In genomic region chr6:148557796-148558457, GRCh38 we compare ENCODE assay signal across 11 cellular contexts.
DNase-seq lines count a peak whose midpoint lies in the region; ATAC-seq and TF ChIP-seq lines count a peak whose summit lies in the region.
"Had no signal": no experiment of that assay in that cellular context is flagged by ENCODE, and none has a peak within 500 bp of the region (broad histone marks: within the 10 kb centered on the region; RNA-seq: fewer than 3 reads in every experiment).

No MANE protein-coding gene starts in this region.

- H3K9me3 ChIP-seq in left ventricle myocardium inferior (replicated peaks), result peaks cover 10% of the 10 kb centered on the region
- H3K9me3 ChIP-seq: SJCRH30, vagina had no signal

- H3K27ac ChIP-seq in left ventricle myocardium inferior (replicated peaks), result no peak overlapping the region
- H3K27ac ChIP-seq: SJCRH30, vagina had no signal

- TF ChIP-seq CTCF in left ventricle myocardium inferior (IDR thresholded peaks at IDR 0.05; ENCODE audit: borderline replicate concordance) (no peak), choroid plexus epithelial cell (conservative IDR thresholded peaks at IDR 0.05; ENCODE audit: low read depth, low read length) (no peak)

- peaks cover 9 to 15% of the 10 kb centered on the region in 2 donors for H3K9me3 Mint-ChIP-seq in stimulated activated naive CD8-positive, alpha-beta T cell treated with anti-CD3 and anti-CD28 coated beads, Interleukin-15, amount 100 ng/mL, for 72 hours

- intact Hi-C loops in cardiac septum (cut with DNase I), result loop anchor here (5.0 kb wide), 1 partner anchor 389 kb away; no protein-coding TSS in a partner anchor
- intact Hi-C loops in left ventricle myocardium inferior (cut with micrococcal nuclease), result no loop called here

- peaks cover 39% of the 10 kb centered on the region for H3K27me3 Mint-ChIP-seq in stimulated activated naive CD8-positive, alpha-beta T cell treated with anti-CD3 and anti-CD28 coated beads, Interleukin-15, amount 100 ng/mL, for 72 hours

- H3K36me3 ChIP-seq in left ventricle myocardium inferior, result no peaks in the 10 kb centered on the region
- H3K36me3 ChIP-seq: SJCRH30, vagina had no signal

- ATAC-seq in stimulated activated naive CD8-positive, alpha-beta T cell treated with anti-CD3 and anti-CD28 coated beads, Interleukin-15, amount 100 ng/mL, for 72 hours, result peak; percentile 61
- ATAC-seq in GM18867 (IDR thresholded peaks at IDR 0.05; ENCODE audit: unreplicated experiment) (no peak), HG03460 (IDR thresholded peaks at IDR 0.05; ENCODE audit: unreplicated experiment) (no peak)

- peaks cover 13% of the 10 kb centered on the region for H3K4me1 Mint-ChIP-seq in stimulated activated naive CD8-positive, alpha-beta T cell treated with anti-CD3 and anti-CD28 coated beads, Interleukin-15, amount 100 ng/mL, for 72 hours

- no peak overlapping the region for H3K4me3 Mint-ChIP-seq in stimulated activated naive CD8-positive, alpha-beta T cell treated with anti-CD3 and anti-CD28 coated beads, Interleukin-15, amount 100 ng/mL, for 72 hours

- peaks cover 9% of the 10 kb centered on the region for H3K4me1 ChIP-seq in left ventricle myocardium inferior

- H3K27me3 ChIP-seq in left ventricle myocardium inferior (ENCODE audit: low read depth), result no peaks in the 10 kb centered on the region
- H3K27me3 ChIP-seq: SJCRH30, vagina had no signal

- H3K27ac Mint-ChIP-seq in stimulated activated naive CD8-positive, alpha-beta T cell treated with anti-CD3 and anti-CD28 coated beads, Interleukin-15, amount 100 ng/mL, for 72 hours, result no peak overlapping the region

- H3K4me3 ChIP-seq in left ventricle myocardium inferior (no peak overlapping the region), choroid plexus epithelial cell (ENCODE audit: low read depth, low read length) (no peak overlapping the region)
- H3K4me3 ChIP-seq: SJCRH30, vagina had no signal

- DNase-seq in cardiac septum (ENCODE audit: low spot score), result peak; percentile 50
- no peak for DNase-seq in left ventricle myocardium inferior
- peak; percentile 90 for DNase-seq in NOMO-1 treated with DMSO at 0.1 percent for 48 hours (lab: John Stamatoyannopoulos, UW; ENCODE audit: unreplicated experiment)
- DNase-seq in choroid plexus epithelial cell (ENCODE audit: low read depth), result peak; percentile 58
- DNase-seq in stimulated activated naive CD8-positive, alpha-beta T cell treated with anti-CD3 and anti-CD28 coated beads, Interleukin-15, amount 100 ng/mL, for 72 hours, result peak in 1 of 2 donors; percentile 21
- no peak for DNase-seq in T-helper 9 cell
- DNase-seq: retina had no signal

Comparison
In these comparisons a context has a peak if more than half of its experiments do, and no peak if none do; other contexts are left out.
1. DNase-seq: peak in cardiac septum (single experiment), NOMO-1 treated with DMSO at 0.1 percent for 48 hours (single experiment) and choroid plexus epithelial cell (single experiment); none in left ventricle myocardium inferior (single experiment) and T-helper 9 cell (single experiment).